1 cellular context compared by ENCODE assay signal in the genomic region with DNA sequence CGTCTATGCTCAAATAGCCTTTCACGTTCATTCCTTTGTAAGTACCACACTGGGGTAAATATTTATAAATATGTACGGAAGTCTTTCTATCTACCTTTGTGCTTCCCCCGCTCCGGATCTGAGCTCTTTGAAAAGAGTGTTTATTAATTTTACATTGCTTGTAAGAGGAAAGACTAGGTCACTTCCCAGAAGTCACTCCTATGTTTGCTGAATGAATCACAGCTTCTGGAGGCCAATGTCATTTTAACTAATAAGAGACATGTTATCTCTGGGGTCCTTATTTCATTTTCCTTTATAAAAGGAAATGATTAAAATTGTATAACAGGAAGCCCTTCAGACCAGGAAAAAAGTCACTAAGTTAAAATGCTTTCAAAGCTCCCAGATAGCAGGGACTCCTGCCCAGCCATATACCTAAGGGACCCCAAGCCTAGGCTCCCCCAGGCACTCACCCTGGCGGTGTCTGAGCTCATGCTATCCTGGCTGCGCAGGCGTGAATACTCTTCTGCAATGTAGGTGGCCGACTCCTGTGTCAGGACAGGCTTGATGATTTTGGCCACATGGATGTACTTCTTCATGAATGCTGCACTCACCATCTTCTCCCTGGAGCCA.
TF ChIP-seq lines count a peak whose summit lies in the region.

No MANE protein-coding gene starts in this region.

TF ChIP-seq in IMR-90, 13 proteins besides CTCF, POLR2A, EP300 and RAD21:
- TF ChIP-seq NFE2L2 (IDR thresholded peaks at IDR 0.05; ENCODE audit: low read depth, low read length) (no peak), SMC3 (IDR thresholded peaks at IDR 0.05; ENCODE audit: low read depth, low read length) (no peak), MXI1 (IDR thresholded peaks at IDR 0.05; ENCODE audit: borderline replicate concordance, low read depth, low read length) (no peak), FOS (IDR thresholded peaks at IDR 0.05; ENCODE audit: low read depth, low read length) (no peak), BHLHE40 (IDR thresholded peaks at IDR 0.05; ENCODE audit: low read depth, low read length) (no peak), MAFK (IDR thresholded peaks at IDR 0.05; ENCODE audit: low read depth, low read length) (no peak), RCOR1 (IDR thresholded peaks at IDR 0.05; ENCODE audit: insufficient replicate concordance, low read length) (no peak), CEBPB (IDR thresholded peaks at IDR 0.05; ENCODE audit: low read depth, low read length) (no peak)
- TF ChIP-seq, protein P1, sequence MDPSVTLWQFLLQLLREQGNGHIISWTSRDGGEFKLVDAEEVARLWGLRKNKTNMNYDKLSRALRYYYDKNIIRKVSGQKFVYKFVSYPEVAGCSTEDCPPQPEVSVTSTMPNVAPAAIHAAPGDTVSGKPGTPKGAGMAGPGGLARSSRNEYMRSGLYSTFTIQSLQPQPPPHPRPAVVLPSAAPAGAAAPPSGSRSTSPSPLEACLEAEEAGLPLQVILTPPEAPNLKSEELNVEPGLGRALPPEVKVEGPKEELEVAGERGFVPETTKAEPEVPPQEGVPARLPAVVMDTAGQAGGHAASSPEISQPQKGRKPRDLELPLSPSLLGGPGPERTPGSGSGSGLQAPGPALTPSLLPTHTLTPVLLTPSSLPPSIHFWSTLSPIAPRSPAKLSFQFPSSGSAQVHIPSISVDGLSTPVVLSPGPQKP (IDR thresholded peaks at IDR 0.05; ENCODE audit: borderline replicate concordance, low read depth, low read length), result no peak
